In genomic region chrX:1361275-1361674, GRCh38 we compare ENCODE assay signal across 1 cellular context.
A peak's percentile ranks its signal among the peaks of the same experiment; 100 is the strongest.
TF ChIP-seq lines count a peak whose summit lies in the region.

No MANE protein-coding gene starts in this region.

TF ChIP-seq in K562, 482 proteins besides CTCF, POLR2A, EP300 and RAD21:
- TF ChIP-seq ZNF431 (CRISPR knock-in tag; IDR thresholded peaks at IDR 0.05) (peak; percentile 57; the same call in 1 of the 2 replicates), JUND (IDR thresholded peaks at IDR 0.05; ENCODE audit: borderline replicate concordance, low read depth, low read length) (0 out of 2 replicates have a peak, but pooled peaks have one; percentile 24), JUND (tag; IDR thresholded peaks at IDR 0.05; ENCODE audit: borderline replicate concordance, low read depth, low read length) (no peak), EGR1 (conservative IDR thresholded peaks at IDR 0.05) (0 out of 2 replicates have a peak, but pooled peaks have one; percentile 29), ATF3 (IDR thresholded peaks at IDR 0.05) (peak; percentile 44), ATF3 (CRISPR knock-in tag; conservative IDR thresholded peaks at IDR 0.05) (no peak), AFF4 (CRISPR knock-in tag; IDR thresholded peaks at IDR 0.05) (no peak), ZSCAN32 (CRISPR knock-in tag; IDR thresholded peaks at IDR 0.05) (no peak)
